8 cellular contexts compared by ENCODE assay signal in genomic region chr12:8544295-8544694, GRCh38. TPM values are rescaled to one million over a fixed set of nuclear protein-coding genes. Genes with fewer than 3 reads are reported as not detected.
DNase-seq lines count a peak whose midpoint lies in the region; ATAC-seq and TF ChIP-seq lines count a peak whose summit lies in the region.

No MANE protein-coding gene starts in this region.

- no peaks in the 10 kb centered on the region for H3K9me3 Mint-ChIP-seq in natural killer cell treated with Interleukin-12 subunit alpha and Interleukin-12 subunit beta and Interleukin-15 and Interleukin-18, amount 100 ng/mL, for 72 hours
- H3K9me3 Mint-ChIP-seq in stimulated activated naive B cell treated with anti-CD40 and anti-IgM and Interleukin-4, amounts not matched to agents 10 μg/mL and 1 μg/mL and 100 μg/mL, for 72 hours, result peaks cover 0 to 3% of the 10 kb centered on the region in 2 donors

- no peak overlapping the region for H3K4me3 Mint-ChIP-seq in natural killer cell treated with Interleukin-12 subunit alpha and Interleukin-12 subunit beta and Interleukin-15 and Interleukin-18, amount 100 ng/mL, for 72 hours
- H3K4me3 Mint-ChIP-seq in stimulated activated naive B cell treated with anti-CD40 and anti-IgM and Interleukin-4, amounts not matched to agents 10 μg/mL and 1 μg/mL and 100 μg/mL, for 72 hours, result no peak overlapping the region

- peak; percentile 90 for TF ChIP-seq CTCF in epithelial cell of esophagus (IDR thresholded peaks at IDR 0.05; ENCODE audit: insufficient read depth, low read depth, low read length, missing control alignments)

- H3K27me3 Mint-ChIP-seq in natural killer cell treated with Interleukin-12 subunit alpha and Interleukin-12 subunit beta and Interleukin-15 and Interleukin-18, amount 100 ng/mL, for 72 hours, result peaks cover 29 to 40% of the 10 kb centered on the region in 2 donors
- peaks cover 26 to 30% of the 10 kb centered on the region in 2 donors for H3K27me3 Mint-ChIP-seq in stimulated activated naive B cell treated with anti-CD40 and anti-IgM and Interleukin-4, amounts not matched to agents 10 μg/mL and 1 μg/mL and 100 μg/mL, for 72 hours

- H3K27ac Mint-ChIP-seq in natural killer cell treated with Interleukin-12 subunit alpha and Interleukin-12 subunit beta and Interleukin-15 and Interleukin-18, amount 100 ng/mL, for 72 hours, result no peak overlapping the region
- H3K27ac Mint-ChIP-seq in stimulated activated naive B cell treated with anti-CD40 and anti-IgM and Interleukin-4, amounts not matched to agents 10 μg/mL and 1 μg/mL and 100 μg/mL, for 72 hours, result no peak overlapping the region

- no peak overlapping the region for H3K4me3 ChIP-seq in epithelial cell of esophagus (ENCODE audit: low read length)

- DNase-seq in SIG-M5 treated with dmso at 0.1 percent for 504 hours (lab: John Stamatoyannopoulos, UW; ENCODE audit: unreplicated experiment) (peak; percentile 52), SIG-M5 (lab: John Stamatoyannopoulos, UW) (no peak), NOMO-1 treated with dmso at 0.1 percent for 144 hours (lab: John Stamatoyannopoulos, UW; ENCODE audit: unreplicated experiment) (peak; percentile 25), epithelial cell of esophagus (ENCODE audit: low read depth) (peak; percentile 76)
- DNase-seq in activated CD8-positive, alpha-beta memory T cell treated with anti-CD3 and anti-CD28 coated beads, Interleukin-2, amount 50 U/mL, for 24 hours (ENCODE audit: extremely low read depth), result peak; percentile 38
- peak; percentile 78 for DNase-seq in natural killer cell treated with Interleukin-12 subunit alpha and Interleukin-12 subunit beta and Interleukin-15 and Interleukin-18, amount 100 ng/mL, for 72 hours (ENCODE audit: low spot score)
- DNase-seq in stimulated activated naive B cell treated with anti-CD40 and anti-IgM and Interleukin-4, amounts not matched to agents 10 μg/mL and 1 μg/mL and 100 μg/mL, for 72 hours, result peak; percentile 60

- ATAC-seq in HG03460 (IDR thresholded peaks at IDR 0.05; ENCODE audit: unreplicated experiment), result peak; percentile 74
- ATAC-seq in natural killer cell treated with Interleukin-12 subunit alpha and Interleukin-12 subunit beta and Interleukin-15 and Interleukin-18, amount 100 ng/mL, for 72 hours, result peak in 1 of 2 donors; percentile 74
- ATAC-seq in stimulated activated naive B cell treated with anti-CD40 and anti-IgM and Interleukin-4, amounts not matched to agents 10 μg/mL and 1 μg/mL and 100 μg/mL, for 72 hours (replicated peaks), result peak; percentile 85

- no peaks in the 10 kb centered on the region for H3K36me3 Mint-ChIP-seq in natural killer cell treated with Interleukin-12 subunit alpha and Interleukin-12 subunit beta and Interleukin-15 and Interleukin-18, amount 100 ng/mL, for 72 hours
- no peaks in the 10 kb centered on the region for H3K36me3 Mint-ChIP-seq in stimulated activated naive B cell treated with anti-CD40 and anti-IgM and Interleukin-4, amounts not matched to agents 10 μg/mL and 1 μg/mL and 100 μg/mL, for 72 hours

- peaks cover 4 to 5% of the 10 kb centered on the region in 2 donors for H3K4me1 Mint-ChIP-seq in natural killer cell treated with Interleukin-12 subunit alpha and Interleukin-12 subunit beta and Interleukin-15 and Interleukin-18, amount 100 ng/mL, for 72 hours (ENCODE audit: low read depth in 2 of 2)
- peaks cover 14 to 18% of the 10 kb centered on the region in 2 donors for H3K4me1 Mint-ChIP-seq in stimulated activated naive B cell treated with anti-CD40 and anti-IgM and Interleukin-4, amounts not matched to agents 10 μg/mL and 1 μg/mL and 100 μg/mL, for 72 hours

RNA-seq across cellular contexts. Expression of gene CLEC4E, which starts 3.6 kb away (rescaled TPM):
- total RNA-seq in natural killer cell treated with Interleukin-12 subunit alpha and Interleukin-12 subunit beta and Interleukin-15 and Interleukin-18, amount 100 ng/mL, for 72 hours, result not detected

RNA-seq across cellular contexts. Expression of gene CLEC4D, which starts 31.0 kb away (rescaled TPM):
- total RNA-seq in natural killer cell treated with Interleukin-12 subunit alpha and Interleukin-12 subunit beta and Interleukin-15 and Interleukin-18, amount 100 ng/mL, for 72 hours, result not detected
